11 cellular contexts compared by ENCODE assay signal in genomic region chr6:8499540-8499939, GRCh38.
DNase-seq lines count a peak whose midpoint lies in the region; ATAC-seq and TF ChIP-seq lines count a peak whose summit lies in the region.
"Had no signal": no experiment of that assay in that cellular context is flagged by ENCODE, and none has a peak within 500 bp of the region (broad histone marks: within the 10 kb centered on the region; RNA-seq: fewer than 3 reads in every experiment).

No MANE protein-coding gene starts in this region.

- no peak overlapping the region for H2BK12ac ChIP-seq in H9 (ENCODE audit: insufficient read length, low read depth, low read length)

- H3K79me1 ChIP-seq in H9 (ENCODE audit: insufficient read depth, low read depth, low read length, poor library complexity, severe bottlenecking): no peaks in the 10 kb centered on the region

- no peak overlapping the region for H2BK5ac ChIP-seq in H9 (ENCODE audit: insufficient read length, low read length)

- H3K14ac ChIP-seq in H9 (ENCODE audit: insufficient read depth, low read length): no peak overlapping the region

- H3K4me3 Mint-ChIP-seq in H9: no peak overlapping the region
- H3K4me3 Mint-ChIP-seq: stimulated activated memory B cell treated with anti-CD40 and anti-IgM and Interleukin-4, amounts not matched to agents 10 μg/mL and 1 μg/mL and 100 μg/mL, for 72 hours had no signal

- H3K36me3 Mint-ChIP-seq in H9 (ENCODE audit: insufficient read depth in 1 of 3, low read depth in 3 of 3): peaks cover 0 to 13% (median 2%) of the 10 kb centered on the region in 3 experiments; a peak in 3 of 7 replicates
- peaks cover 0 to 15% of the 10 kb centered on the region in 2 donors for H3K36me3 Mint-ChIP-seq in activated naive CD4-positive, alpha-beta T cell treated with anti-CD3 and anti-CD28 coated beads, Interleukin-2, amount 50 U/mL, for 72 hours
- H3K36me3 Mint-ChIP-seq: stimulated activated memory B cell treated with anti-CD40 and anti-IgM and Interleukin-4, amounts not matched to agents 10 μg/mL and 1 μg/mL and 100 μg/mL, for 72 hours had no signal

- H2AK5ac ChIP-seq in H9 (ENCODE audit: insufficient read length, low read length): no peak overlapping the region

- no peak overlapping the region for H4K8ac ChIP-seq in H9 (replicated peaks; ENCODE audit: insufficient read length, low read depth, low read length)

- H3K27ac ChIP-seq in AG04450 (ENCODE audit: low read depth, low read length) (no peak overlapping the region), H9 (ENCODE audit: insufficient read length, low read depth, low read length) (no peak overlapping the region), SJCRH30 (no peak overlapping the region)
- H3K27ac ChIP-seq: epithelial cell of prostate had no signal

- no CpG with 5 or more reads among the region's 1 CpG for WGBS in H9 (ENCODE audit: extremely low coverage, insufficient read length, low lambda C conversion rate)

- H2BK120ac ChIP-seq in H9 (ENCODE audit: low read depth, low read length, poor library complexity, severe bottlenecking): no peak overlapping the region

- no peak overlapping the region for H3K9ac ChIP-seq in H9 (ENCODE audit: extremely low read depth, insufficient read length, low read length)

- H4K20me1 ChIP-seq in H9 (ENCODE audit: control insufficient read depth, insufficient read depth, insufficient read length): no peaks in the 10 kb centered on the region

- H2BK15ac ChIP-seq in H9 (ENCODE audit: low read depth, low read length): no peak overlapping the region

- TF ChIP-seq CTCF in AG04450 (IDR thresholded peaks at IDR 0.05; ENCODE audit: low read depth, low read length) (peak; percentile 22; the same call in 1 of the 2 replicates), H9 (conservative IDR thresholded peaks at IDR 0.05) (peak; percentile 71)

- no peaks in the 10 kb centered on the region for H3K23me2 ChIP-seq in H9 (ENCODE audit: insufficient read length, low read depth, low read length, poor library complexity, severe bottlenecking)

- no peak overlapping the region for H3T11ph ChIP-seq in H9 (ENCODE audit: low read length)

- no peak overlapping the region for H2BK20ac ChIP-seq in H9 (ENCODE audit: low read depth, low read length, poor library complexity, severe bottlenecking)

- H3K36me3 ChIP-seq in SJCRH30: no peaks in the 10 kb centered on the region

- H4K5ac ChIP-seq in H9 (ENCODE audit: insufficient read length, low read depth, low read length): no peak overlapping the region

- DNase-seq in AG04450 (ENCODE audit: low read depth, low spot score): no peak
- no peak for DNase-seq in H9
- DNase-seq in SJCRH30: peak; percentile 10 to 62
- DNase-seq in iris pigment epithelial cell (ENCODE audit: low read depth): peak; percentile 17
- no peak for DNase-seq in activated naive CD4-positive, alpha-beta T cell treated with anti-CD3 and anti-CD28 coated beads, Interleukin-2, amount 50 U/mL, for 72 hours (ENCODE audit: low spot score in 2 of 2)
- DNase-seq: NCI-H446 treated with DMSO at 0.1 percent for 48 hours had no signal

- POLR2A ChIA-PET in AG04450 (lab: Yijun Ruan, JAX): no interaction called here

- H3K27me3 ChIP-seq in AG04450 (ENCODE audit: control insufficient read depth, insufficient read depth, low read length) (no peaks in the 10 kb centered on the region), H9 (ENCODE audit: insufficient read depth, low read length) (no peaks in the 10 kb centered on the region), SJCRH30 (no peaks in the 10 kb centered on the region)

- peaks cover 14 to 17% of the 10 kb centered on the region in 2 experiments for H3K4me1 Mint-ChIP-seq in H9
- H3K4me1 Mint-ChIP-seq: stimulated activated memory B cell treated with anti-CD40 and anti-IgM and Interleukin-4, amounts not matched to agents 10 μg/mL and 1 μg/mL and 100 μg/mL, for 72 hours had no signal

- H3K56ac ChIP-seq in H9 (ENCODE audit: insufficient read length, low read depth, low read length): no peak overlapping the region

- no peak overlapping the region for H3K4me2 ChIP-seq in H9 (ENCODE audit: insufficient read depth, insufficient read length, low read length)

- H3K27me3 Mint-ChIP-seq in H9 (ENCODE audit: low read depth): no peaks in the 10 kb centered on the region

- no peak overlapping the region for H3K4me3 ChIP-seq in AG04450 (ENCODE audit: low read depth, low read length)
- no peak overlapping the region for H3K4me3 ChIP-seq in SJCRH30

- H3K23ac ChIP-seq in H9 (ENCODE audit: insufficient read length, low read depth, low read length): no peak overlapping the region

- H3K79me2 ChIP-seq in H9 (ENCODE audit: insufficient read depth, low read length): no peaks in the 10 kb centered on the region

- CTCF ChIA-PET in AG04450 (lab: Charles Lee): interaction anchor here (0.8 to 1.4 kb wide), 3 partner anchors 9 to 1935 kb away, joined by 3 to 7 read pairs (median 3); no protein-coding TSS in a partner anchor

- H3K9me3 Mint-ChIP-seq in H9: peaks cover 8 to 20% of the 10 kb centered on the region in 2 experiments
- H3K9me3 Mint-ChIP-seq in activated naive CD4-positive, alpha-beta T cell treated with anti-CD3 and anti-CD28 coated beads, Interleukin-2, amount 50 U/mL, for 72 hours: no peaks in the 10 kb centered on the region

- H2AFZ ChIP-seq in H9 (ENCODE audit: low read length): no peak overlapping the region

- no peak overlapping the region for H3K18ac ChIP-seq in H9 (ENCODE audit: insufficient read length, low read depth, low read length)

- H3K4ac ChIP-seq in H9 (ENCODE audit: low read depth, low read length): no peak overlapping the region

- H3K27ac Mint-ChIP-seq in H9: no peak overlapping the region
- H3K27ac Mint-ChIP-seq in activated naive CD4-positive, alpha-beta T cell treated with anti-CD3 and anti-CD28 coated beads, Interleukin-2, amount 50 U/mL, for 72 hours: no peak overlapping the region
- H3K27ac Mint-ChIP-seq: stimulated activated memory B cell treated with anti-CD40 and anti-IgM and Interleukin-4, amounts not matched to agents 10 μg/mL and 1 μg/mL and 100 μg/mL, for 72 hours had no signal

- ATAC-seq in HG03342 (IDR thresholded peaks at IDR 0.05; ENCODE audit: unreplicated experiment) (no peak), HG02870 (IDR thresholded peaks at IDR 0.05; ENCODE audit: unreplicated experiment) (no peak), HG02884 (IDR thresholded peaks at IDR 0.05; ENCODE audit: unreplicated experiment) (no peak)
- ATAC-seq in activated naive CD4-positive, alpha-beta T cell treated with anti-CD3 and anti-CD28 coated beads, Interleukin-2, amount 50 U/mL, for 72 hours: no peak
- ATAC-seq: stimulated activated memory B cell treated with anti-CD40 and anti-IgM and Interleukin-4, amounts not matched to agents 10 μg/mL and 1 μg/mL and 100 μg/mL, for 72 hours had no signal

- no peaks in the 10 kb centered on the region for H3K9me3 ChIP-seq in AG04450 (ENCODE audit: control insufficient read depth, insufficient read depth, low read length)
- no peaks in the 10 kb centered on the region for H3K9me3 ChIP-seq in H9 (ENCODE audit: control insufficient read depth, low read depth, low read length)
- no peaks in the 10 kb centered on the region for H3K9me3 ChIP-seq in SJCRH30 (replicated peaks)

- H3K4me1 ChIP-seq in H9 (ENCODE audit: insufficient read depth, low read length) (no peaks in the 10 kb centered on the region), SJCRH30 (peaks cover 2% of the 10 kb centered on the region; the same call in 1 of the 2 replicates)

- no peak overlapping the region for H4K91ac ChIP-seq in H9 (ENCODE audit: insufficient read length, low read depth, low read length)

Comparison
In these comparisons a context has a peak if more than half of its experiments do, and no peak if none do; other contexts are left out.
1. DNase-seq: peak in SJCRH30 (2 of 2) and iris pigment epithelial cell (single experiment); none in AG04450 (single experiment), H9 (single experiment) and activated naive CD4-positive, alpha-beta T cell treated with anti-CD3 and anti-CD28 coated beads, Interleukin-2, amount 50 U/mL, for 72 hours (0 of 2).